In the genomic region with DNA sequence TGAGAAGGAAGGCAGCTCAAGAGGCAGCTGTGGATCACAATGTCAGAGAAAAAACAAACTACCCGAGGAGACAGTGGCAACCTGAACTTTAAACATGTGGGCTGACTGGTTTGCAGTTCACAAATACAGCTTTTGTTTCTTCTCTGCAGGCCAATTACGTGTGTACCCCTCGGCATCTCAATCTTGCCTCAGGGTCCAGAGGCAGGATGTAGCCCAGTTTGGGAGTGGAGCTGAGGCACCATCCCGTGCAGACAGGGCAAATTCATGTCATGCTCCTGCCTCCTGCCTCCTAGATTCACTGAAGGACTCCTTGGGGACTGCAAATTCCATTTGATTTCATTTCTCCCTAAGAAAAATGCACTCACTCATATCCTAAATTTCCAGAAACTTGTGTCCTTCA, we compare ENCODE assay signal across 12 cellular contexts.
DNase-seq lines count a peak whose midpoint lies in the region; ATAC-seq, FAIRE-seq and TF ChIP-seq lines count a peak whose summit lies in the region.
"Had no signal": no experiment of that assay in that cellular context is flagged by ENCODE, and none has a peak within 500 bp of the region (broad histone marks: within the 10 kb centered on the region; RNA-seq: fewer than 3 reads in every experiment).

No MANE protein-coding gene starts in this region.

- WGBS in body of pancreas, 2 donors, result 63 to 69% methylated on average over 4 of the region's 4 CpGs

- H2AFZ ChIP-seq in ACC112 (ENCODE audit: low read length, unreplicated experiment), result no peak overlapping the region

- H3K27me3 ChIP-seq in ACC112 (ENCODE audit: insufficient read depth, low read length) (no peaks in the 10 kb centered on the region), body of pancreas (no peaks in the 10 kb centered on the region), WERI-Rb-1 (ENCODE audit: insufficient read depth, low read depth, severe bottlenecking) (no peaks in the 10 kb centered on the region)

- DNase-seq in HTR-8/SVneo (ENCODE audit: insufficient read length, low spot score) (peak; percentile 78), body of pancreas (no peak), lung microvascular endothelial cell (ENCODE audit: low read depth in 2 of 2) (peak; percentile 5 to 55), C1 segment of cervical spinal cord (lab: John Stamatoyannopoulos, UW) (no peak), WERI-Rb-1 (no peak), anterior cingulate cortex (lab: John Stamatoyannopoulos, UW) (no peak)
- DNase-seq in NK-92 treated with Interleukin-12 subunit alpha and Interleukin-12 subunit beta, amount 100 ng/mL, for 24 hours (lab: John Stamatoyannopoulos, UW), result no peak
- DNase-seq: activated CD4-positive, alpha-beta T cell treated with anti-CD3 and anti-CD28 coated beads, Interleukin-2, amount 50 U/mL, for 1 hour; NCI-H1436 treated with DMSO at 0.1 percent for 48 hours; OCI-M1 had no signal

- H3K9me3 ChIP-seq in body of pancreas, result no peaks in the 10 kb centered on the region
- no peaks in the 10 kb centered on the region for H3K9me3 ChIP-seq in WERI-Rb-1 (ENCODE audit: severe bottlenecking)
- H3K9me3 ChIP-seq: thoracic aorta had no signal

- FAIRE-seq in HTR-8/SVneo (lab: Jason Lieb, UNC), result peak; percentile 95

- peaks cover 15% of the 10 kb centered on the region for H3K4me1 ChIP-seq in ACC112 (ENCODE audit: control insufficient read depth, insufficient read depth, low read length, unreplicated experiment)
- no peaks in the 10 kb centered on the region for H3K4me1 ChIP-seq in body of pancreas

- TF ChIP-seq CTCF in body of pancreas (IDR thresholded peaks at IDR 0.05) (no peak), WERI-Rb-1 (IDR thresholded peaks at IDR 0.05; ENCODE audit: low read depth, low read length) (no peak)

- no peaks in the 10 kb centered on the region for H3K79me2 ChIP-seq in ACC112 (ENCODE audit: control insufficient read depth, insufficient read depth, low read length, unreplicated experiment)

- ATAC-seq in body of pancreas, result peak; percentile 37

- H3K36me3 ChIP-seq in ACC112 (ENCODE audit: insufficient read depth, low read length) (no peaks in the 10 kb centered on the region), body of pancreas (replicated peaks in 1 of 2; ENCODE audit: insufficient read depth in 1 of 2, low read depth in 2 of 2) (no peaks in the 10 kb centered on the region), WERI-Rb-1 (no peaks in the 10 kb centered on the region)
- H3K36me3 ChIP-seq: thoracic aorta had no signal

- H3K27ac ChIP-seq in ACC112 (ENCODE audit: low read depth, low read length), result peak overlapping the region; percentile 53
- no peak overlapping the region for H3K27ac ChIP-seq in body of pancreas
- no peak overlapping the region for H3K27ac ChIP-seq in WERI-Rb-1
- H3K27ac ChIP-seq: thoracic aorta had no signal

- TF ChIP-seq POLR2A in body of pancreas (IDR thresholded peaks at IDR 0.05), result no peak

- intact Hi-C loops in body of pancreas (cut with DNase I), result no loop called here

- no peak overlapping the region for H3K4me3 ChIP-seq in ACC112 (ENCODE audit: low read depth, low read length)
- H3K4me3 ChIP-seq in body of pancreas, result no peak overlapping the region
- no peak overlapping the region for H3K4me3 ChIP-seq in WERI-Rb-1 (ENCODE audit: low read depth, low read length)
- H3K4me3 ChIP-seq: thoracic aorta had no signal

Comparison
In these comparisons a context has a peak if more than half of its experiments do, and no peak if none do; other contexts are left out.
1. DNase-seq: peak in HTR-8/SVneo (single experiment) and lung microvascular endothelial cell (2 of 2); none in body of pancreas (0 of 4), NK-92 treated with Interleukin-12 subunit alpha and Interleukin-12 subunit beta, amount 100 ng/mL, for 24 hours (single experiment), C1 segment of cervical spinal cord (0 of 14), WERI-Rb-1 (single experiment) and anterior cingulate cortex (0 of 58).